1 cellular context compared by ENCODE assay signal in genomic region chr14:104361921-104362681, GRCh38.
TF ChIP-seq lines count a peak whose summit lies in the region.

No MANE protein-coding gene starts in this region.

TF ChIP-seq in SK-N-SH, 30 proteins besides CTCF, POLR2A, EP300 and RAD21 (continued from another document):
- no peak for TF ChIP-seq REST (IDR thresholded peaks at IDR 0.05; ENCODE audit: low read depth, low read length)
- TF ChIP-seq PBX3 (IDR thresholded peaks at IDR 0.05) = no peak
